ENCODE assay signal across 14 cellular contexts in the genomic region with DNA sequence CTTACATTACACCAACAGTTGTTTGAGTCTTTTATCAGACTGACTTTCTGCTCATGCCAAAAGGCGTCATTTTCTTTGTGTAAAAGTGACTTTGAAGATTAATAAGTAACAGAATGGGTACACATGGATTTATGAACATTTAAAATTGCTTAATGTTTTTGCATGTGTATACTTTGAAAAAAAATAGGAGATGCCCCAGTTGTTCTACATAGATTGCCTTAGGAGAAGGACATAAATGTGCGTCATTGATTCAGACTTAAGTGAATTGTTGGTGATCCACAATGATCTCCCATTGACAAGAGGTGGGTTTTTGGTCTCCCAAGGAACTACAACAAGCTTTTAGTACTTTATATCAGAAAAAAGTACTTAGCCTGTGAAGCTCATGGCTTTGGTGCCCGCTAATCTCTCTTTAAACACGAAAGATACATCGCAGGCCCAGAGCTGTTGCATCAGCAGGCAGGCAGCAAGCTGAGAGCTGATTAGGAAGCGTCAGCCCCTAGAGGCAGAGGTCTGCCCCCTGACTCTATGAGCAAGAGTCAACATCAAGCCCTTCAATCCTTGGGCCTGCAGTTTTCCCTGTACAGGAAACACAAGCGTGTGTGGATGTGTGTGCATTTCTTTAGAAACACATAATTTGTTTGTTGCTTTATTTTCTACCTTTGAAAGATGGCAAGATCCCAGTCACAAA. TPM values are rescaled to one million over a fixed set of nuclear protein-coding genes. Genes with fewer than 3 reads are reported as not detected.
DNase-seq lines count a peak whose midpoint lies in the region; ATAC-seq and TF ChIP-seq lines count a peak whose summit lies in the region.
"Had no signal": no experiment of that assay in that cellular context is flagged by ENCODE, and none has a peak within 500 bp of the region (broad histone marks: within the 10 kb centered on the region; RNA-seq: fewer than 3 reads in every experiment).

No MANE protein-coding gene starts in this region.

- H3K4me1 ChIP-seq in body of pancreas (peaks cover 22% of the 10 kb centered on the region), sigmoid colon (peaks cover 0 to 26% (median 12%) of the 10 kb centered on the region in 4 donors)

- no peak for TF ChIP-seq CTCF in body of pancreas (IDR thresholded peaks at IDR 0.05)
- TF ChIP-seq CTCF in sigmoid colon (IDR thresholded peaks at IDR 0.05) = no peak

- H3K4me3 Mint-ChIP-seq in activated CD8-positive, alpha-beta memory T cell treated with anti-CD3 and anti-CD28 coated beads, Interleukin-2, amount 10 ng/mL, durations not matched to agents 7 days and 5 days = no peak overlapping the region

- H3K36me3 Mint-ChIP-seq in activated CD8-positive, alpha-beta memory T cell treated with anti-CD3 and anti-CD28 coated beads, Interleukin-2, amount 10 ng/mL, durations not matched to agents 7 days and 5 days = peaks cover 4% of the 10 kb centered on the region

- H3K36me3 ChIP-seq in H7 (replicated peaks; ENCODE audit: control insufficient read depth, insufficient read depth, low read length) (no peaks in the 10 kb centered on the region), body of pancreas (replicated peaks in 1 of 2; ENCODE audit: insufficient read depth in 1 of 2, low read depth in 2 of 2) (no peaks in the 10 kb centered on the region), sigmoid colon (no peaks in the 10 kb centered on the region)
- H3K36me3 ChIP-seq: tibial nerve, WERI-Rb-1 had no signal

- ATAC-seq in body of pancreas = peak; percentile 63
- ATAC-seq in activated CD8-positive, alpha-beta memory T cell treated with anti-CD3 and anti-CD28 coated beads, Interleukin-2, amount 10 ng/mL, durations not matched to agents 7 days and 5 days = no peak
- ATAC-seq: foreskin keratinocyte had no signal

- 35 to 44% methylated on average over 7 of the region's 7 CpGs for WGBS in body of pancreas, 2 donors
- WGBS in sigmoid colon, 2 donors = 76 to 77% methylated on average over 7 of the region's 7 CpGs

- TF ChIP-seq POLR2A in body of pancreas (IDR thresholded peaks at IDR 0.05) (no peak), sigmoid colon (IDR thresholded peaks at IDR 0.05) (no peak)

- peak; percentile 57 for DNase-seq in H7
- peak in 3 of 4 donors; percentile 31 to 49 (median 40) for DNase-seq in body of pancreas
- peak; percentile 43 for DNase-seq in iPS-NIHi11 (ENCODE audit: low spot score)
- no peak for DNase-seq in sigmoid colon
- no peak for DNase-seq in activated CD8-positive, alpha-beta memory T cell treated with anti-CD3 and anti-CD28 coated beads, Interleukin-2, amount 10 ng/mL, durations not matched to agents 7 days and 5 days
- DNase-seq in SIG-M5 treated with dmso at 0.1 percent for 504 hours (lab: John Stamatoyannopoulos, UW; ENCODE audit: unreplicated experiment) = no peak
- DNase-seq in posterior vena cava (ENCODE audit: low spot score) = no peak
- no peak for DNase-seq in kidney tubule cell (ENCODE audit: low spot score)
- DNase-seq: effector CD4-positive, alpha-beta T cell; foreskin keratinocyte; kidney; NCI-H2029 treated with DMSO at 0.1 percent for 48 hours; WERI-Rb-1 had no signal

- intact Hi-C loops in body of pancreas (cut with DNase I) = no loop called here
- intact Hi-C loops in sigmoid colon (cut with DNase I) = no loop called here
- intact Hi-C loops in posterior vena cava (cut with DNase I) = no loop called here

- H3K27ac Mint-ChIP-seq in activated CD8-positive, alpha-beta memory T cell treated with anti-CD3 and anti-CD28 coated beads, Interleukin-2, amount 10 ng/mL, durations not matched to agents 7 days and 5 days = no peak overlapping the region

- H3K9me3 Mint-ChIP-seq in activated CD8-positive, alpha-beta memory T cell treated with anti-CD3 and anti-CD28 coated beads, Interleukin-2, amount 10 ng/mL, durations not matched to agents 7 days and 5 days (ENCODE audit: low read depth) = no peaks in the 10 kb centered on the region

- no peak for TF ChIP-seq EP300 in sigmoid colon (IDR thresholded peaks at IDR 0.05)

- peaks cover 10% of the 10 kb centered on the region for H3K27me3 Mint-ChIP-seq in activated CD8-positive, alpha-beta memory T cell treated with anti-CD3 and anti-CD28 coated beads, Interleukin-2, amount 10 ng/mL, durations not matched to agents 7 days and 5 days

- H3K27ac ChIP-seq in body of pancreas (peak overlapping the region; percentile 18 to 59 (median 32)), sigmoid colon (peak overlapping the region; percentile 42 to 53 (median 49))
- H3K27ac ChIP-seq: foreskin keratinocyte, WERI-Rb-1 had no signal

- H3K27me3 ChIP-seq in H7 (ENCODE audit: control insufficient read depth, insufficient read depth, low read length) (no peaks in the 10 kb centered on the region), body of pancreas (no peaks in the 10 kb centered on the region), sigmoid colon (no peaks in the 10 kb centered on the region)
- H3K27me3 ChIP-seq: foreskin keratinocyte, tibial nerve had no signal

- peaks cover 6% of the 10 kb centered on the region for H3K4me1 Mint-ChIP-seq in activated CD8-positive, alpha-beta memory T cell treated with anti-CD3 and anti-CD28 coated beads, Interleukin-2, amount 10 ng/mL, durations not matched to agents 7 days and 5 days

- no peak overlapping the region for H3K4me3 ChIP-seq in H7 (ENCODE audit: insufficient read depth, low read depth, low read length)
- no peak overlapping the region for H3K4me3 ChIP-seq in body of pancreas
- H3K4me3 ChIP-seq in sigmoid colon = no peak overlapping the region
- H3K4me3 ChIP-seq: tibial nerve had no signal

- CTCF ChIA-PET in activated CD8-positive, alpha-beta memory T cell treated with anti-CD3 and anti-CD28 coated beads, Interleukin-2, amount 10 ng/mL, durations not matched to agents 7 days and 5 days (lab: Charles Lee) = interaction anchor here (1.1 kb wide), 1 partner anchor 140 kb away, joined by 3 read pairs; no protein-coding TSS in a partner anchor

- no peaks in the 10 kb centered on the region for H3K9me3 ChIP-seq in body of pancreas
- no peaks in the 10 kb centered on the region for H3K9me3 ChIP-seq in sigmoid colon
- H3K9me3 ChIP-seq: tibial nerve had no signal

RNA-seq across cellular contexts. Expression of gene SLC22A3, which starts 45.9 kb away (rescaled TPM):
- total RNA-seq in H7 (2014; rRNA removed; shearing (Covaris generic)) = 17.3 and 23.9 TPM in 2 replicates
- 1 to 10 TPM in 1 of 2 donors, not detected in 1; 4.9 TPM for total RNA-seq in body of pancreas
- total RNA-seq in sigmoid colon = 10 to 100 TPM; 13.6 to 26.3 (median 19.3) TPM
- 1 to 10 TPM in 1 of 3 donors, under 1 TPM in 2; 0.23 to 3.3 (median 0.60) TPM for polyA plus RNA-seq in sigmoid colon
- total RNA-seq in activated CD8-positive, alpha-beta memory T cell treated with anti-CD3 and anti-CD28 coated beads, Interleukin-2, amount 10 ng/mL, durations not matched to agents 7 days and 5 days = not detected
- 10 to 100 TPM; 24.3 to 26.6 TPM for total RNA-seq in posterior vena cava

Comparison
In these comparisons a context has a peak if more than half of its experiments do, and no peak if none do; other contexts are left out.
1. DNase-seq: peak in H7 (single experiment), body of pancreas (3 of 4) and iPS-NIHi11 (single experiment); none in sigmoid colon (single experiment), activated CD8-positive, alpha-beta memory T cell treated with anti-CD3 and anti-CD28 coated beads, Interleukin-2, amount 10 ng/mL, durations not matched to agents 7 days and 5 days (single experiment), SIG-M5 treated with dmso at 0.1 percent for 504 hours (single experiment), posterior vena cava (single experiment) and kidney tubule cell (single experiment).